1 cellular context compared by ENCODE assay signal in the genomic region with DNA sequence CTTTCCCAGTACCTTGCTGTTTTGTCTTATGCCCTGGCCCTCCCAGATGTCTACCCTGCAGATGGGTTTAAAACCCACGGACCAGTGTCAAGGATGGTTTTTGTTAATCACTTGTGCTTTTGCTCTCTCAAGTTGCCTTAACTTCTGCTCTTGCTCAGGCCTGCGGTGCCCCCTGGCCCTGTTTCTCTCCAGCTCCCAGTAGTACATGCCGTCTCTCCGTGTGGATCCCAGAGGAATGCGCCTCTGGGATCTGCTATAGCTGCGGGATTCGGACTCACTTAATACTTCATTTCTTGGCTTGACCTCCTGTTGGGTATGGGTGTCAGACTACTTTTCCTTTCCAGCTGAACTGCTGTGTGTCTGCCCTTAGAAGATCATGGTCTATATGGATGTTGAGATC.
TF ChIP-seq lines count a peak whose summit lies in the region.

No MANE protein-coding gene starts in this region.

TF ChIP-seq in IMR-90, 13 proteins besides CTCF, POLR2A, EP300 and RAD21:
- TF ChIP-seq CEBPB (IDR thresholded peaks at IDR 0.05; ENCODE audit: low read depth, low read length) (no peak), MXI1 (IDR thresholded peaks at IDR 0.05; ENCODE audit: borderline replicate concordance, low read depth, low read length) (no peak), MAFK (IDR thresholded peaks at IDR 0.05; ENCODE audit: low read depth, low read length) (no peak), MAZ (IDR thresholded peaks at IDR 0.05; ENCODE audit: borderline replicate concordance, low read depth, low read length) (no peak), SMC3 (IDR thresholded peaks at IDR 0.05; ENCODE audit: low read depth, low read length) (no peak), BHLHE40 (IDR thresholded peaks at IDR 0.05; ENCODE audit: low read depth, low read length) (no peak), RFX5 (IDR thresholded peaks at IDR 0.05; ENCODE audit: low read depth, low read length) (no peak), NFE2L2 (IDR thresholded peaks at IDR 0.05; ENCODE audit: low read depth, low read length) (no peak), FOS (IDR thresholded peaks at IDR 0.05; ENCODE audit: low read depth, low read length) (no peak)
